In the genomic region with DNA sequence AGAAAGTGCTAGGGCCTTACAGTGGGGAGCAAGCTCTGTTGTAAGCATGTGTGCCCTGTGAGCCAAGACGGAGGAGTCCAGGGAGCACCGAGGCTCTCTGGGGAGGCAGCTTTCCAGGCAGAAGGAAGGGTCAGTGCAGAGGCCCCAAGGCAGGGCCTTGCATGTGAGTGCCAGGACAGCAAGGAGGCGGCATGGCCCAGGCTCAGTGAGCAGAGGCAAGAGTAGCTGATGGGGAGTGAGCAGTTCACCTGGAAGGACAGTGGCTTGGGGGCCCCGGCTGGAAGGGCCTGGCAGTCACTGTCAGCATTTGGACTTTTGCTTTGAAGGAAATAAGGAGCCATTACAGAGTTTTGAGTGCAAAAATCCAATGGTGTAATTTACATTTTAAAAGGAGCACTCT, we compare ENCODE assay signal across 19 cellular contexts.
DNase-seq lines count a peak whose midpoint lies in the region; ATAC-seq and TF ChIP-seq lines count a peak whose summit lies in the region.
"Had no signal": no experiment of that assay in that cellular context is flagged by ENCODE, and none has a peak within 500 bp of the region (broad histone marks: within the 10 kb centered on the region; RNA-seq: fewer than 3 reads in every experiment).

No MANE protein-coding gene starts in this region.

- no peak overlapping the region for H3K4ac ChIP-seq in H9 (ENCODE audit: low read depth, low read length)

- no peaks in the 10 kb centered on the region for H3K79me1 ChIP-seq in H9 (ENCODE audit: insufficient read depth, low read depth, low read length, poor library complexity, severe bottlenecking)

- no peak overlapping the region for H2BK5ac ChIP-seq in H9 (ENCODE audit: insufficient read length, low read length)

- no peak overlapping the region for H4K91ac ChIP-seq in H9 (ENCODE audit: insufficient read length, low read depth, low read length)

- H3K4me1 ChIP-seq in H9 (ENCODE audit: insufficient read depth, low read length) (no peaks in the 10 kb centered on the region; the same call in 1 of the 2 replicates), endodermal cell (ENCODE audit: control insufficient read depth, insufficient read depth, low read length) (no peaks in the 10 kb centered on the region)
- H3K4me1 ChIP-seq: BLaER1 had no signal

- no peak overlapping the region for H2BK120ac ChIP-seq in H9 (ENCODE audit: low read depth, low read length, poor library complexity, severe bottlenecking)

- WGBS in H9 (ENCODE audit: extremely low coverage, insufficient read length, low lambda C conversion rate): no CpG with 5 or more reads among the region's 4 CpGs
- WGBS in endodermal cell (ENCODE audit: insufficient coverage in 1 of 2, insufficient read length in 1 of 2), 2 experiments: 96 to 100% methylated on average over 3 to 4 of the region's 4 CpGs

- DNase-seq in H9: no peak
- no peak for DNase-seq in endodermal cell
- DNase-seq in nephron progenitor cell: no peak
- DNase-seq in sciatic nerve (ENCODE audit: low spot score): no peak
- no peak for DNase-seq in stimulated activated naive CD8-positive, alpha-beta T cell treated with anti-CD3 and anti-CD28 coated beads, Interleukin-15, Interleukin-2, amounts not matched to agents 100 U/mL and 50 U/mL, for 24 hours
- no peak for DNase-seq in NCI-H2081 (lab: John Stamatoyannopoulos, UW)
- DNase-seq in activated CD8-positive, alpha-beta memory T cell treated with anti-CD3 and anti-CD28 coated beads for 24 hours: no peak
- DNase-seq: 8988T; Calu3; CD4-positive, alpha-beta memory T cell; DMS79 treated with DMSO at 0.1 percent for 48 hours; GF-D8; HFFc6 had no signal

- no peak overlapping the region for H4K5ac ChIP-seq in H9 (ENCODE audit: insufficient read length, low read depth, low read length)

- H4K20me1 ChIP-seq in H9 (ENCODE audit: control insufficient read depth, insufficient read depth, insufficient read length): no peaks in the 10 kb centered on the region
- H4K20me1 ChIP-seq: BLaER1 had no signal

- H2AK5ac ChIP-seq in H9 (ENCODE audit: insufficient read length, low read length): no peak overlapping the region

- peak overlapping the region in 2 of 3 experiments; percentile 12 to 84; a peak in 1 of 7 replicates for H3K27ac Mint-ChIP-seq in H9
- H3K27ac Mint-ChIP-seq in endodermal cell: peak overlapping the region; percentile 37
- peak overlapping the region; percentile 10 for H3K27ac Mint-ChIP-seq in nephron progenitor cell
- H3K27ac Mint-ChIP-seq: GM23338, HFFc6 had no signal

- H2BK15ac ChIP-seq in H9 (ENCODE audit: low read depth, low read length): no peak overlapping the region

- H3K9ac ChIP-seq in H9 (ENCODE audit: extremely low read depth, insufficient read length, low read length): no peak overlapping the region
- no peak overlapping the region for H3K9ac ChIP-seq in endodermal cell (ENCODE audit: extremely low read depth, low read length, poor library complexity, severe bottlenecking)
- H3K9ac ChIP-seq: BLaER1 had no signal

- peaks cover 6 to 10% (median 9%) of the 10 kb centered on the region in 3 experiments; a peak in 5 of 7 replicates for H3K36me3 Mint-ChIP-seq in H9 (ENCODE audit: insufficient read depth in 1 of 3, low read depth in 3 of 3)
- H3K36me3 Mint-ChIP-seq in endodermal cell (ENCODE audit: low read depth): peaks cover 70% of the 10 kb centered on the region
- H3K36me3 Mint-ChIP-seq in nephron progenitor cell (ENCODE audit: low read depth): peaks cover 70% of the 10 kb centered on the region
- H3K36me3 Mint-ChIP-seq: CD14-positive monocyte had no signal

- no peaks in the 10 kb centered on the region for H3K23me2 ChIP-seq in H9 (ENCODE audit: insufficient read length, low read depth, low read length, poor library complexity, severe bottlenecking)

- H2AFZ ChIP-seq in H9 (ENCODE audit: low read length): no peak overlapping the region
- H2AFZ ChIP-seq: GM23338 had no signal

- H3K36me3 ChIP-seq in endodermal cell (ENCODE audit: control insufficient read depth, insufficient read depth, low read length): peaks cover 76% of the 10 kb centered on the region
- H3K36me3 ChIP-seq: BLaER1 had no signal

- H3K18ac ChIP-seq in H9 (ENCODE audit: insufficient read length, low read depth, low read length): no peak overlapping the region

- H3K9me3 Mint-ChIP-seq in H9 (peaks cover 0 to 3% of the 10 kb centered on the region in 2 experiments; a peak in 1 of 5 replicates), endodermal cell (no peaks in the 10 kb centered on the region), nephron progenitor cell (no peaks in the 10 kb centered on the region)
- H3K9me3 Mint-ChIP-seq: CD14-positive monocyte; CD4-positive, alpha-beta memory T cell; HFFc6 had no signal

- no peaks in the 10 kb centered on the region for H3K27me3 Mint-ChIP-seq in H9 (ENCODE audit: low read depth)
- no peaks in the 10 kb centered on the region for H3K27me3 Mint-ChIP-seq in endodermal cell (ENCODE audit: insufficient read depth)
- no peaks in the 10 kb centered on the region for H3K27me3 Mint-ChIP-seq in nephron progenitor cell (ENCODE audit: low read depth, poor library complexity)
- H3K27me3 Mint-ChIP-seq: CD4-positive, alpha-beta memory T cell had no signal

- H3K4me1 Mint-ChIP-seq in H9: peaks cover 8 to 10% of the 10 kb centered on the region in 2 experiments; a peak in 3 of 4 replicates
- H3K4me1 Mint-ChIP-seq in endodermal cell: no peaks in the 10 kb centered on the region
- H3K4me1 Mint-ChIP-seq in nephron progenitor cell: peaks cover 5% of the 10 kb centered on the region
- H3K4me1 Mint-ChIP-seq: CD14-positive monocyte; CD4-positive, alpha-beta memory T cell had no signal

- H3K27me3 ChIP-seq in H9 (ENCODE audit: insufficient read depth, low read length) (no peaks in the 10 kb centered on the region), endodermal cell (ENCODE audit: control insufficient read depth, insufficient read depth, low read length, poor library complexity, severe bottlenecking) (no peaks in the 10 kb centered on the region)
- H3K27me3 ChIP-seq: BLaER1 had no signal

- H3K27ac ChIP-seq in H9 (ENCODE audit: insufficient read length, low read depth, low read length) (no peak overlapping the region), endodermal cell (ENCODE audit: low read depth, low read length) (no peak overlapping the region)
- H3K27ac ChIP-seq: BLaER1 had no signal

- H3K56ac ChIP-seq in H9 (ENCODE audit: insufficient read length, low read depth, low read length): no peak overlapping the region

- H3K14ac ChIP-seq in H9 (ENCODE audit: insufficient read depth, low read length): peak overlapping the region; percentile 63; the same call in 1 of the 2 replicates

- no peaks in the 10 kb centered on the region for H3K9me3 ChIP-seq in H9 (ENCODE audit: control insufficient read depth, low read depth, low read length)
- no peaks in the 10 kb centered on the region for H3K9me3 ChIP-seq in endodermal cell (ENCODE audit: control insufficient read depth, low read length)
- H3K9me3 ChIP-seq: BLaER1 had no signal

- H3K4me3 Mint-ChIP-seq in H9: no peak overlapping the region
- no peak overlapping the region for H3K4me3 Mint-ChIP-seq in endodermal cell
- no peak overlapping the region for H3K4me3 Mint-ChIP-seq in nephron progenitor cell
- H3K4me3 Mint-ChIP-seq: CD14-positive monocyte; CD4-positive, alpha-beta memory T cell; GM23338; HFFc6 had no signal

- no peaks in the 10 kb centered on the region for H3K79me2 ChIP-seq in H9 (ENCODE audit: insufficient read depth, low read length)

- TF ChIP-seq CTCF in H9 (conservative IDR thresholded peaks at IDR 0.05) (no peak), endodermal cell (conservative IDR thresholded peaks at IDR 0.05) (no peak), nephron progenitor cell (IDR thresholded peaks at IDR 0.05) (no peak)

- no peak overlapping the region for H3K4me2 ChIP-seq in H9 (ENCODE audit: insufficient read depth, insufficient read length, low read length)
- H3K4me2 ChIP-seq: BLaER1, GM23338 had no signal

- no peak overlapping the region for H2BK20ac ChIP-seq in H9 (ENCODE audit: low read depth, low read length, poor library complexity, severe bottlenecking)

- H2BK12ac ChIP-seq in H9 (ENCODE audit: insufficient read length, low read depth, low read length): no peak overlapping the region

- H3K4me3 ChIP-seq in endodermal cell (ENCODE audit: low read length): no peak overlapping the region
- H3K4me3 ChIP-seq: BLaER1, GM23338 had no signal

- peak; percentile 23 for ATAC-seq in sciatic nerve
- no peak for ATAC-seq in stimulated activated naive CD8-positive, alpha-beta T cell treated with anti-CD3 and anti-CD28 coated beads, Interleukin-15, Interleukin-2, amounts not matched to agents 100 U/mL and 50 U/mL, for 24 hours
- no peak for ATAC-seq in HG03457 (IDR thresholded peaks at IDR 0.05; ENCODE audit: unreplicated experiment)
- ATAC-seq: GM23338, HCT116, HepG2 had no signal

- no peak overlapping the region for H4K8ac ChIP-seq in H9 (replicated peaks; ENCODE audit: insufficient read length, low read depth, low read length)

- no peak overlapping the region for H3T11ph ChIP-seq in H9 (ENCODE audit: low read length)

- intact Hi-C loops in sciatic nerve (cut with DNase I): no loop called here

- no peak overlapping the region for H3K23ac ChIP-seq in H9 (ENCODE audit: insufficient read length, low read depth, low read length)
